ENCODE assay signal across 15 cellular contexts in genomic region chr5:117690603-117691002, GRCh38.
"Had no signal": no experiment of that assay in that cellular context is flagged by ENCODE, and none has a peak within 500 bp of the region (broad histone marks: within the 10 kb centered on the region; RNA-seq: fewer than 3 reads in every experiment).

No MANE protein-coding gene starts in this region.

- H3K4me1 ChIP-seq: esophagus squamous epithelium, left lung, spleen, transverse colon had no signal

- H3K27ac ChIP-seq: left lung, spleen, transverse colon had no signal

- H3K9me3 ChIP-seq: esophagus squamous epithelium, left lung, transverse colon had no signal

- H3K4me3 ChIP-seq: esophagus squamous epithelium, left lung, lung, spleen, transverse colon had no signal

- H3K36me3 ChIP-seq: esophagus squamous epithelium, left lung, spleen, transverse colon had no signal

- DNase-seq: activated B cell treated with CpG ODN at 0.5 μM for 24 hours; activated naive CD4-positive, alpha-beta T cell; activated T-cell treated with anti-CD3 and anti-CD28 coated beads for 4 hours; activated T-cell treated with anti-CD3 and anti-CD28 coated beads, Interleukin-2, amount 50 U/mL, for 72 hours; endodermal cell; esophagus squamous epithelium; foreskin melanocyte; kidney glomerular epithelial cell; left lung; mesendoderm; spleen; stimulated activated naive CD4-positive, alpha-beta T cell treated with Interleukin-2 at 50 U/mL for 16 hours; T-helper 2 cell; transverse colon had no signal

- H3K27me3 ChIP-seq: esophagus squamous epithelium, left lung, spleen, transverse colon had no signal
